Comparison of ENCODE assay signal across 26 cellular contexts in the genomic region with DNA sequence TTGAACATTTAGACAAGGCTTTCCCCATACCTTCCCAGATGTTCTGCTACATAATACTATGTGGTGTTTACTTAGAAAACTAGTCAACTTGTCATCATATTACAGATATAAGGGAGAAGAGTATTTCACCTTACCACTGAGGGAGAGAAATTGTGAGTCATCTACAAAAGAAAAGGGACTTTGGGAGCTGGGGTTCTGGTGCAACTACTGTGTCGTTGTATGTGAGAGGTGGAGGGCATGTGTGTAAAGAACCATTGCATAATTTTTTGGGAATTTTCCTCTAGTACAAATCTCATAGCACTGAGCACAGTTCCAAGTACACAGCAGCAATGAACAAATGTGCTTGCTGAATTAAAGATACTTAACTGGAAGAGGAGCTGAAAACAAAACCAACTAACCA.
"Had no signal": no experiment of that assay in that cellular context is flagged by ENCODE, and none has a peak within 500 bp of the region (broad histone marks: within the 10 kb centered on the region; RNA-seq: fewer than 3 reads in every experiment).

No MANE protein-coding gene starts in this region.

- H3K4me3 ChIP-seq: dorsolateral prefrontal cortex, esophagus squamous epithelium, left ventricle myocardium inferior, lower lobe of right lung, pancreas, sigmoid colon, thoracic aorta, tibial nerve, upper lobe of left lung had no signal

- H3K4me1 Mint-ChIP-seq: endodermal cell; immature natural killer cell; natural killer cell; stimulated activated naive B cell treated with anti-CD40 and anti-IgM and Interleukin-4, amounts not matched to agents 10 μg/mL and 1 μg/mL and 100 μg/mL, for 72 hours had no signal

- ATAC-seq: left colon; lower lobe of right lung; natural killer cell; stimulated activated naive B cell treated with anti-CD40 and anti-IgM and Interleukin-4, amounts not matched to agents 10 μg/mL and 1 μg/mL and 100 μg/mL, for 72 hours had no signal

- H3K27ac ChIP-seq: dorsolateral prefrontal cortex, esophagus squamous epithelium, left ventricle myocardium inferior, lower lobe of right lung, pancreas, sigmoid colon, thoracic aorta, tibial nerve, upper lobe of left lung had no signal

- DNase-seq: central memory CD4-positive, alpha-beta T cell; dorsolateral prefrontal cortex; effector CD4-positive, alpha-beta T cell; endodermal cell; esophagus squamous epithelium; foreskin fibroblast; glutamatergic neuron; hypothalamus; immature natural killer cell; islet precursor cell; kidney glomerular epithelial cell; left colon; left ventricle myocardium inferior; lower lobe of right lung; natural killer cell; pancreas; retina; sigmoid colon; stimulated activated naive B cell treated with anti-CD40 and anti-IgM and Interleukin-4, amounts not matched to agents 10 μg/mL and 1 μg/mL and 100 μg/mL, for 72 hours; upper lobe of left lung had no signal

- H3K9me3 ChIP-seq: esophagus squamous epithelium, left ventricle myocardium inferior, lower lobe of right lung, pancreas, thoracic aorta, tibial nerve, upper lobe of left lung had no signal

- H3K27ac Mint-ChIP-seq: endodermal cell; immature natural killer cell; memory B cell; natural killer cell; stimulated activated naive B cell treated with anti-CD40 and anti-IgM and Interleukin-4, amounts not matched to agents 10 μg/mL and 1 μg/mL and 100 μg/mL, for 72 hours; stimulated activated naive CD8-positive, alpha-beta T cell treated with anti-CD3 and anti-CD28 coated beads, Interleukin-15, Interleukin-2, amounts not matched to agents 100 ng/mL and 50 ng/mL, for 24 hours had no signal

- H3K4me3 Mint-ChIP-seq: endodermal cell; immature natural killer cell; memory B cell; natural killer cell; stimulated activated naive B cell treated with anti-CD40 and anti-IgM and Interleukin-4, amounts not matched to agents 10 μg/mL and 1 μg/mL and 100 μg/mL, for 72 hours; stimulated activated naive CD8-positive, alpha-beta T cell treated with anti-CD3 and anti-CD28 coated beads, Interleukin-15, Interleukin-2, amounts not matched to agents 100 ng/mL and 50 ng/mL, for 24 hours had no signal

- H3K36me3 Mint-ChIP-seq: immature natural killer cell; natural killer cell; stimulated activated naive B cell treated with anti-CD40 and anti-IgM and Interleukin-4, amounts not matched to agents 10 μg/mL and 1 μg/mL and 100 μg/mL, for 72 hours had no signal

- H3K36me3 ChIP-seq: esophagus squamous epithelium, left ventricle myocardium inferior, lower lobe of right lung, pancreas, sigmoid colon, thoracic aorta, tibial nerve, upper lobe of left lung had no signal

- H3K27me3 Mint-ChIP-seq: stimulated activated naive B cell treated with anti-CD40 and anti-IgM and Interleukin-4, amounts not matched to agents 10 μg/mL and 1 μg/mL and 100 μg/mL, for 72 hours; stimulated activated naive CD8-positive, alpha-beta T cell treated with anti-CD3 and anti-CD28 coated beads, Interleukin-15, Interleukin-2, amounts not matched to agents 100 ng/mL and 50 ng/mL, for 24 hours had no signal

- H3K4me1 ChIP-seq: left ventricle myocardium inferior, lower lobe of right lung, pancreas, upper lobe of left lung had no signal

- FAIRE-seq: colon, pancreas, urothelium cell line had no signal

- H3K9me3 Mint-ChIP-seq: endodermal cell; stimulated activated naive CD8-positive, alpha-beta T cell treated with anti-CD3 and anti-CD28 coated beads, Interleukin-15, Interleukin-2, amounts not matched to agents 100 ng/mL and 50 ng/mL, for 24 hours had no signal

- H3K27me3 ChIP-seq: esophagus squamous epithelium, pancreas, sigmoid colon, tibial nerve, upper lobe of left lung had no signal
